In the genomic region with DNA sequence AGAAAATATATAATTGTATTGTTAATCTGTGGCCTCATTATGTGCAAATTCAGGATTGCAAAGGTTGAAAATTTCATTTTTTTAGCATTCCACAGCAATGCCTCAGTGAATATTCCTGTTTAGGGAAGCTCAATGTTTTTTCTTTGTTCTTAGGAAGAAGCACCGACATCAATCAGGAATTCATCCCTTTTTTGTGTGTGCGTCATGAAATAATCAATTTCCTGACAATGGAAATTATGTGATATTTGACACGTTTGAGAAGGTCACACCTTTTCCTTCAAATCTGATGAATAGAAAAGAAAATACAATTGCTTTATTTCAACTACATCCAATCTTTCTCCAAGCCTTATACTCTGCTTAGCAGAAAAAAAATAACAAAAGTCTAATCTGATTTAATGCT, we compare ENCODE assay signal across 10 cellular contexts.
"Had no signal": no experiment of that assay in that cellular context is flagged by ENCODE, and none has a peak within 500 bp of the region (broad histone marks: within the 10 kb centered on the region; RNA-seq: fewer than 3 reads in every experiment).

No MANE protein-coding gene starts in this region.

- H3K9ac ChIP-seq: GM23248 had no signal

- H3K27ac Mint-ChIP-seq: HFFc6, IgD-negative memory B cell had no signal

- H2AFZ ChIP-seq: GM23248 had no signal

- H3K4me3 Mint-ChIP-seq: HFFc6, IgD-negative memory B cell had no signal

- H3K36me3 ChIP-seq: HAP-1 had no signal

- H3K27ac ChIP-seq: GM23248, HL-60 had no signal

- H3K4me3 ChIP-seq: GM23248, HAP-1 had no signal

- ATAC-seq: HCT116, HepG2 had no signal

- H3K9me3 ChIP-seq: HAP-1 had no signal

- H3K27me3 Mint-ChIP-seq: IgD-negative memory B cell had no signal

- DNase-seq: GOT3, H7, HFFc6, KBM-7 had no signal

- H3K4me1 ChIP-seq: HAP-1 had no signal

- FAIRE-seq: HepG2 had no signal

- H3K4me1 Mint-ChIP-seq: IgD-negative memory B cell had no signal
